15 cellular contexts compared by ENCODE assay signal in genomic region chr19:48616041-48616436, GRCh38. TPM values are rescaled to one million over a fixed set of nuclear protein-coding genes. Genes with fewer than 3 reads are reported as not detected.
DNase-seq lines count a peak whose midpoint lies in the region; ATAC-seq, FAIRE-seq and TF ChIP-seq lines count a peak whose summit lies in the region.
"Had no signal": no experiment of that assay in that cellular context is flagged by ENCODE, and none has a peak within 500 bp of the region (broad histone marks: within the 10 kb centered on the region; RNA-seq: fewer than 3 reads in every experiment).

No MANE protein-coding gene starts in this region.

- TF ChIP-seq POLR2A in endothelial cell of umbilical vein (IDR thresholded peaks at IDR 0.05; ENCODE audit: low read depth, low read length) (peak; percentile 26), lower leg skin (IDR thresholded peaks at IDR 0.05) (no peak)

- H3K9me3 ChIP-seq in RWPE2 (ENCODE audit: severe bottlenecking), result no peaks in the 10 kb centered on the region
- no peaks in the 10 kb centered on the region for H3K9me3 ChIP-seq in endothelial cell of umbilical vein (replicated peaks; ENCODE audit: control insufficient read depth, insufficient read depth, low read length)
- H3K9me3 ChIP-seq in skeletal muscle satellite cell (replicated peaks; ENCODE audit: low read length), result no peaks in the 10 kb centered on the region

- CTCF ChIA-PET in endothelial cell of umbilical vein (lab: Charles Lee), result interaction anchor here (1.1 to 1.7 kb wide), 2 partner anchors 14 to 292 kb away, joined by 3 to 9 read pairs; no protein-coding TSS in a partner anchor
- CTCF ChIA-PET in GM10248 (lab: Yijun Ruan, JAX), result interaction anchor here (1.3 to 3.7 kb wide), 4 partner anchors 8 to 126 kb away, joined by 3 to 21 read pairs (median 10); no protein-coding TSS in a partner anchor

- H3K4me2 ChIP-seq in endothelial cell of umbilical vein (ENCODE audit: insufficient read depth, low read length) (no peak overlapping the region), skeletal muscle satellite cell (ENCODE audit: low read length) (peak overlapping the region; percentile 93)

- no peaks in the 10 kb centered on the region for H3K27me3 Mint-ChIP-seq in T-helper 1 cell treated with Interleukin-12 subunit alpha and Interleukin-12 subunit beta and Interleukin-4 antibody, amounts not matched to agents 30 μg/mL and 1 μg/mL, for 36 hours (ENCODE audit: low read depth)

- dilution Hi-C loops in endothelial cell of umbilical vein (cut with MboI; ENCODE audit: extremely low pct_ligation_motif_present, low sequenced_read_pairs), result no loop called here

- peaks cover 31% of the 10 kb centered on the region for H3K36me3 Mint-ChIP-seq in T-helper 1 cell treated with Interleukin-12 subunit alpha and Interleukin-12 subunit beta and Interleukin-4 antibody, amounts not matched to agents 30 μg/mL and 1 μg/mL, for 36 hours (ENCODE audit: low read depth)

- no peaks in the 10 kb centered on the region for H3K9me3 Mint-ChIP-seq in T-helper 1 cell treated with Interleukin-12 subunit alpha and Interleukin-12 subunit beta and Interleukin-4 antibody, amounts not matched to agents 30 μg/mL and 1 μg/mL, for 36 hours

- peak overlapping the region; percentile 78 for H3K27ac ChIP-seq in RWPE2 (ENCODE audit: poor library complexity, severe bottlenecking)
- H3K27ac ChIP-seq in endothelial cell of umbilical vein (ENCODE audit: insufficient read depth, low read depth, low read length), result no peak overlapping the region

- no peaks in the 10 kb centered on the region for H3K9me1 ChIP-seq in endothelial cell of umbilical vein (replicated peaks; ENCODE audit: control insufficient read depth, extremely low read depth, insufficient read depth, low read length)

- no peak for ATAC-seq in RWPE2 (ENCODE audit: low read depth)
- ATAC-seq: sciatic nerve had no signal

- no TSS peak for BruUV-seq in endothelial cell of umbilical vein (replicated peaks; lab: Mats Ljungman, UMichigan)

- peaks cover 25% of the 10 kb centered on the region for H3K4me1 ChIP-seq in RWPE2 (ENCODE audit: insufficient read depth, poor library complexity, severe bottlenecking)
- H3K4me1 ChIP-seq in endothelial cell of umbilical vein (ENCODE audit: control insufficient read depth, extremely low read depth, insufficient read depth, low read length), result peaks cover 25% of the 10 kb centered on the region
- peaks cover 57% of the 10 kb centered on the region for H3K4me1 ChIP-seq in skeletal muscle satellite cell (ENCODE audit: control insufficient read depth, insufficient read depth, low read length)

- no peak overlapping the region for H3K27ac Mint-ChIP-seq in T-helper 1 cell treated with Interleukin-12 subunit alpha and Interleukin-12 subunit beta and Interleukin-4 antibody, amounts not matched to agents 30 μg/mL and 1 μg/mL, for 36 hours

- peaks cover 38% of the 10 kb centered on the region for H3K79me2 ChIP-seq in endothelial cell of umbilical vein (ENCODE audit: control insufficient read depth, insufficient read depth, low read length)

- WGBS in lower leg skin, 2 donors, result 71 to 83% methylated on average over 7 to 16 of the region's 16 CpGs

- POLR2A ChIA-PET in endothelial cell of umbilical vein (lab: Charles Lee) (no interaction called here), GM10248 (lab: Yijun Ruan, JAX) (interaction anchor here (0.6 to 3.7 kb wide), 3 partner anchors 7 to 83 kb away, joined by 5 to 38 read pairs (median 5); no protein-coding TSS in a partner anchor)

- H3K4me3 ChIP-seq in RWPE2 (ENCODE audit: severe bottlenecking), result no peak overlapping the region
- no peak overlapping the region for H3K4me3 ChIP-seq in endothelial cell of umbilical vein (replicated peaks in 1 of 3; ENCODE audit: insufficient read depth in 1 of 3, low read depth in 1 of 3, low read length in 3 of 3)
- peak overlapping the region; percentile 37 for H3K4me3 ChIP-seq in skeletal muscle satellite cell (ENCODE audit: low read length)
- H3K4me3 ChIP-seq in lower leg skin (ENCODE audit: low read depth, poor library complexity, severe bottlenecking), result no peak overlapping the region

- H4K20me1 ChIP-seq in endothelial cell of umbilical vein (replicated peaks; ENCODE audit: control insufficient read depth, extremely low read depth, insufficient read depth, low read length), result no peaks in the 10 kb centered on the region

- TF ChIP-seq CTCF in RWPE2 (IDR thresholded peaks at IDR 0.05; ENCODE audit: poor library complexity, severe bottlenecking) (no peak), endothelial cell of umbilical vein (IDR thresholded peaks at IDR 0.05; ENCODE audit: extremely low read depth in 1 of 2, insufficient read depth in 1 of 2, low read depth in 1 of 2, low read length in 2 of 2) (no peak), lower leg skin (IDR thresholded peaks at IDR 0.05) (no peak), GM10248 (IDR thresholded peaks at IDR 0.05; ENCODE audit: control extremely low read depth, extremely low read depth, low read depth, missing control alignments) (no peak)

- peaks cover 21% of the 10 kb centered on the region for H3K4me1 Mint-ChIP-seq in T-helper 1 cell treated with Interleukin-12 subunit alpha and Interleukin-12 subunit beta and Interleukin-4 antibody, amounts not matched to agents 30 μg/mL and 1 μg/mL, for 36 hours (ENCODE audit: low read depth)

- H3K36me3 ChIP-seq in RWPE2 (ENCODE audit: low read depth) (peaks cover 36% of the 10 kb centered on the region), endothelial cell of umbilical vein (ENCODE audit: control insufficient read depth in 2 of 2, extremely low read depth in 1 of 2, insufficient read depth in 2 of 2, low read length in 2 of 2) (peaks cover 19 to 24% of the 10 kb centered on the region in 2 experiments), skeletal muscle satellite cell (ENCODE audit: insufficient read depth, low read length) (peaks cover 42% of the 10 kb centered on the region)

- no peaks in the 10 kb centered on the region for H3K27me3 ChIP-seq in RWPE2 (ENCODE audit: insufficient read depth, poor library complexity, severe bottlenecking)
- H3K27me3 ChIP-seq in endothelial cell of umbilical vein (ENCODE audit: control insufficient read depth in 2 of 2, insufficient read depth in 2 of 2, low read length in 2 of 2), result no peaks in the 10 kb centered on the region
- no peaks in the 10 kb centered on the region for H3K27me3 ChIP-seq in skeletal muscle satellite cell (ENCODE audit: control insufficient read depth, insufficient read depth, low read length)

- intact Hi-C loops in endothelial cell of umbilical vein (cut with micrococcal nuclease) (no loop called here), lower leg skin (cut with DNase I; ENCODE audit: low total_unique reads) (no loop called here)

- H3K9ac ChIP-seq in endothelial cell of umbilical vein (replicated peaks; ENCODE audit: extremely low read depth, insufficient read depth, low read length) (no peak overlapping the region), skeletal muscle satellite cell (ENCODE audit: low read depth, low read length) (peak overlapping the region; percentile 99)

- H2AFZ ChIP-seq in endothelial cell of umbilical vein (ENCODE audit: low read depth, low read length), result no peak overlapping the region

- H3K4me3 Mint-ChIP-seq in T-helper 1 cell treated with Interleukin-12 subunit alpha and Interleukin-12 subunit beta and Interleukin-4 antibody, amounts not matched to agents 30 μg/mL and 1 μg/mL, for 36 hours, result peak overlapping the region; percentile 55

- no peak for FAIRE-seq in endothelial cell of umbilical vein (lab: Jason Lieb, UNC)
- FAIRE-seq: A204.1 had no signal

- DNase-seq in T-helper 1 cell (no peak), RWPE2 (ENCODE audit: low spot score) (no peak), endothelial cell of umbilical vein (ENCODE audit: low read depth, low spot score) (no peak), lower leg skin (ENCODE audit: low spot score in 2 of 2) (no peak), GM10248 (ENCODE audit: extremely low spot score) (no peak), NCI-H82 (lab: John Stamatoyannopoulos, UW) (no peak)
- DNase-seq: amygdala; NCI-H526 treated with DMSO at 0.1 percent for 48 hours; stimulated activated CD8-positive, alpha-beta memory T cell treated with anti-CD3 and anti-CD28 coated beads, Interleukin-4, amount 100 ng/mL, for 48 hours; T1000 had no signal

RNA-seq across cellular contexts. Expression of gene FAM83E, which starts 1.2 kb away (rescaled TPM):
- 1.7 and 3.5 TPM in 2 replicates for total RNA-seq in endothelial cell of umbilical vein
- polyA plus RNA-seq in endothelial cell of umbilical vein, result 0.04 and 0.10 TPM in 2 replicates
- not detected in 2 replicates for polyA plus RNA-seq in endothelial cell of umbilical vein (2011; cell fraction: cytosol; rRNA removed)
- polyA plus RNA-seq in endothelial cell of umbilical vein (2011; cell fraction: nucleus; rRNA removed), result 0.76 and 1.0 TPM in 2 replicates
- not detected in 2 replicates for polyA plus RNA-seq in endothelial cell of umbilical vein (2012)
- polyA minus RNA-seq in endothelial cell of umbilical vein, result 0.59 and 0.63 TPM in 2 replicates
- polyA minus RNA-seq in endothelial cell of umbilical vein (2011; cell fraction: cytosol; rRNA and poly(A)+ RNA removed), result not detected
- 0.91 and 4.4 TPM in 2 replicates for polyA minus RNA-seq in endothelial cell of umbilical vein (2011; cell fraction: nucleus; rRNA and poly(A)+ RNA removed)
- under 0.01 and 0.22 TPM in 2 replicates for total RNA-seq in skeletal muscle satellite cell (2012; rRNA removed)
- 1 to 10 TPM in 2 of 4 donors, under 1 TPM in 2; 0.53 to 8.2 (median 3.8) TPM for total RNA-seq in lower leg skin
- total RNA-seq: sciatic nerve had no signal

RNA-seq across cellular contexts. Expression of gene RPL18, which starts 2.9 kb away (rescaled TPM):
- 1,402 and 1,407 TPM in 2 replicates for total RNA-seq in endothelial cell of umbilical vein
- 2,154 and 2,376 TPM in 2 replicates for polyA plus RNA-seq in endothelial cell of umbilical vein
- polyA plus RNA-seq in endothelial cell of umbilical vein (2011; cell fraction: cytosol; rRNA removed), result 1,380 and 1,833 TPM in 2 replicates
- 597 and 638 TPM in 2 replicates for polyA plus RNA-seq in endothelial cell of umbilical vein (2011; cell fraction: nucleus; rRNA removed)
- 1,901 and 3,069 TPM in 2 replicates for polyA plus RNA-seq in endothelial cell of umbilical vein (2012)
- polyA minus RNA-seq in endothelial cell of umbilical vein, result 547 and 582 TPM in 2 replicates
- 814 TPM for polyA minus RNA-seq in endothelial cell of umbilical vein (2011; cell fraction: cytosol; rRNA and poly(A)+ RNA removed)
- 103 and 151 TPM in 2 replicates for polyA minus RNA-seq in endothelial cell of umbilical vein (2011; cell fraction: nucleus; rRNA and poly(A)+ RNA removed)
- 1,800 and 2,679 TPM in 2 replicates for total RNA-seq in skeletal muscle satellite cell (2012; rRNA removed)
- 1,000 to 10,000 TPM; 3,252 to 5,828 (median 3,870) TPM for total RNA-seq in lower leg skin

RNA-seq across cellular contexts. Expression of gene SPHK2, which starts 3.3 kb away (rescaled TPM):
- total RNA-seq in endothelial cell of umbilical vein, result 30.5 and 31.1 TPM in 2 replicates
- 20.2 and 23.4 TPM in 2 replicates for polyA plus RNA-seq in endothelial cell of umbilical vein
- polyA plus RNA-seq in endothelial cell of umbilical vein (2011; cell fraction: cytosol; rRNA removed), result 8.2 and 10.7 TPM in 2 replicates
- 26.2 and 26.5 TPM in 2 replicates for polyA plus RNA-seq in endothelial cell of umbilical vein (2011; cell fraction: nucleus; rRNA removed)
- 9.2 and 11.3 TPM in 2 replicates for polyA plus RNA-seq in endothelial cell of umbilical vein (2012)
- polyA minus RNA-seq in endothelial cell of umbilical vein, result 11.7 and 14.6 TPM in 2 replicates
- 10.9 TPM for polyA minus RNA-seq in endothelial cell of umbilical vein (2011; cell fraction: cytosol; rRNA and poly(A)+ RNA removed)
- 14.6 and 21.1 TPM in 2 replicates for polyA minus RNA-seq in endothelial cell of umbilical vein (2011; cell fraction: nucleus; rRNA and poly(A)+ RNA removed)
- total RNA-seq in skeletal muscle satellite cell (2012; rRNA removed), result 8.7 and 13.2 TPM in 2 replicates
- 1 to 10 TPM; 2.2 to 8.8 (median 6.1) TPM for total RNA-seq in lower leg skin

RNA-seq across cellular contexts. Expression of gene SPACA4, which starts 9.5 kb away (rescaled TPM):
- total RNA-seq in endothelial cell of umbilical vein (not detected in 2 replicates), lower leg skin (1 to 10 TPM in 2 of 4 donors, not detected in 2; 1.7 to 2.1 TPM)
- not detected in 2 replicates for polyA plus RNA-seq in endothelial cell of umbilical vein
- not detected in 2 replicates for polyA plus RNA-seq in endothelial cell of umbilical vein (2011; cell fraction: cytosol; rRNA removed)
- not detected in 2 replicates for polyA plus RNA-seq in endothelial cell of umbilical vein (2011; cell fraction: nucleus; rRNA removed)
- not detected in 2 replicates for polyA plus RNA-seq in endothelial cell of umbilical vein (2012)
- polyA minus RNA-seq in endothelial cell of umbilical vein, result not detected in 2 replicates
- polyA minus RNA-seq in endothelial cell of umbilical vein (2011; cell fraction: cytosol; rRNA and poly(A)+ RNA removed), result not detected
- polyA minus RNA-seq in endothelial cell of umbilical vein (2011; cell fraction: nucleus; rRNA and poly(A)+ RNA removed), result not detected in 2 replicates
- not detected in 2 replicates for total RNA-seq in skeletal muscle satellite cell (2012; rRNA removed)
- total RNA-seq: M059J, sciatic nerve had no signal

RNA-seq across cellular contexts. Expression of gene DBP, which starts 21.1 kb away (rescaled TPM):
- 0.78 and 1.5 TPM in 2 replicates for total RNA-seq in endothelial cell of umbilical vein
- polyA plus RNA-seq in endothelial cell of umbilical vein, result 1.8 and 2.0 TPM in 2 replicates
- polyA plus RNA-seq in endothelial cell of umbilical vein (2011; cell fraction: cytosol; rRNA removed), result 0.80 and 1.8 TPM in 2 replicates
- 0.43 and 0.76 TPM in 2 replicates for polyA plus RNA-seq in endothelial cell of umbilical vein (2011; cell fraction: nucleus; rRNA removed)
- 0.75 and 1.6 TPM in 2 replicates for polyA plus RNA-seq in endothelial cell of umbilical vein (2012)
- polyA minus RNA-seq in endothelial cell of umbilical vein, result 0.68 TPM in 1 of 2 replicates, not detected in the other
- 9.1 TPM for polyA minus RNA-seq in endothelial cell of umbilical vein (2011; cell fraction: cytosol; rRNA and poly(A)+ RNA removed)
- polyA minus RNA-seq in endothelial cell of umbilical vein (2011; cell fraction: nucleus; rRNA and poly(A)+ RNA removed), result 0.29 and 0.48 TPM in 2 replicates
- 1.7 and 3.0 TPM in 2 replicates for total RNA-seq in skeletal muscle satellite cell (2012; rRNA removed)
- 10 to 100 TPM; 21.1 to 41.6 (median 24.8) TPM for total RNA-seq in lower leg skin
